Comparison of ENCODE assay signal across 8 cellular contexts in the genomic region with DNA sequence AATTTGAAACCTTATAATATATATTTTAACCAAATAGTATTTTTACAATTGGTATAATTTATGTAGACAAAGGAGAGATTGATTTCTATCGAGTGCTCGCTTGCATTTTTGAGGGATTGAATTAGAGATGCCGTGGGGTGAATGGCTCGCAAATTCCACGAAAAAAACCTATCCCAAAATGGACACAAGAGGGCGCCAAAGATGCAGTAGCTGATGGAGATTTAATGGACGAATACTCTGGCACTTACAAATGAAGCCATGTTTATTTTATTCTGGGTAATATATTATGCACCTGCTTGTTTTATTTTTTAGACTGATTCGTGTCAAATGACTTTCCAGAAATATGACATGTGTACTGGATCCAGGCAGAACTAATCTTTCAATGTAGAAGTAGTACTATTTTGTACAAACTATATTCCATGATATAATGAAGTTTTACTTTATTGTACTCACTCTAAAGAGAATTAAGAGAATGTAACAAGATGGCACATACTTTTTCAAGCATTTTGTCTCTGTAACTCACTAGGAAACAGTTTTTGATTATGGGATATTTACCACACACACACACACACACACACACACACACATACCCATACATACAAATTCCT.
DNase-seq lines count a peak whose midpoint lies in the region; ATAC-seq and TF ChIP-seq lines count a peak whose summit lies in the region.

No MANE protein-coding gene starts in this region.

- peak; percentile 44 for DNase-seq in NCI-H1436 (lab: John Stamatoyannopoulos, UW)
- DNase-seq in NCI-H1436 treated with DMSO at 0.1 percent for 48 hours (lab: John Stamatoyannopoulos, UW): no peak
- peak; percentile 68 for DNase-seq in NCI-H460 (ENCODE audit: extremely low read depth, low read depth)
- DNase-seq in activated CD8-positive, alpha-beta T cell treated with anti-CD3 and anti-CD28 coated beads, Interleukin-2, amount 10 ng/mL, durations not matched to agents 7 days and 5 days: peak; percentile 72
- peak; percentile 37 to 69 for DNase-seq in erythroblast (lab: John Stamatoyannopoulos, UW)
- DNase-seq in osteocyte (ENCODE audit: extremely low spot score, unreplicated experiment): no peak

- TF ChIP-seq CTCF in osteocyte (IDR thresholded peaks at IDR 0.05): peak; percentile 90

- no peak overlapping the region for H3K4me3 Mint-ChIP-seq in activated CD8-positive, alpha-beta T cell treated with anti-CD3 and anti-CD28 coated beads, Interleukin-2, amount 10 ng/mL, durations not matched to agents 7 days and 5 days
- H3K4me3 Mint-ChIP-seq in osteocyte (ENCODE audit: unreplicated experiment): no peak overlapping the region

- H3K36me3 Mint-ChIP-seq in activated CD8-positive, alpha-beta T cell treated with anti-CD3 and anti-CD28 coated beads, Interleukin-2, amount 10 ng/mL, durations not matched to agents 7 days and 5 days (ENCODE audit: low read depth): no peaks in the 10 kb centered on the region
- no peaks in the 10 kb centered on the region for H3K36me3 Mint-ChIP-seq in osteocyte (ENCODE audit: unreplicated experiment)

- H3K27ac Mint-ChIP-seq in activated CD8-positive, alpha-beta T cell treated with anti-CD3 and anti-CD28 coated beads, Interleukin-2, amount 10 ng/mL, durations not matched to agents 7 days and 5 days: no peak overlapping the region
- H3K27ac Mint-ChIP-seq in osteocyte (ENCODE audit: unreplicated experiment): no peak overlapping the region

- no peaks in the 10 kb centered on the region for H3K9me3 Mint-ChIP-seq in activated CD8-positive, alpha-beta T cell treated with anti-CD3 and anti-CD28 coated beads, Interleukin-2, amount 10 ng/mL, durations not matched to agents 7 days and 5 days (ENCODE audit: insufficient read depth)
- no peaks in the 10 kb centered on the region for H3K9me3 Mint-ChIP-seq in osteocyte (ENCODE audit: unreplicated experiment)

- CTCF ChIA-PET in activated CD8-positive, alpha-beta T cell treated with anti-CD3 and anti-CD28 coated beads, Interleukin-2, amount 10 ng/mL, durations not matched to agents 7 days and 5 days (lab: Charles Lee): interaction anchor here (0.7 to 1.5 kb wide), 8 partner anchors 8 to 1179 kb away, joined by 3 to 5 read pairs (median 3); no protein-coding TSS in a partner anchor

- no peaks in the 10 kb centered on the region for H3K4me1 Mint-ChIP-seq in activated CD8-positive, alpha-beta T cell treated with anti-CD3 and anti-CD28 coated beads, Interleukin-2, amount 10 ng/mL, durations not matched to agents 7 days and 5 days (ENCODE audit: low read depth)
- H3K4me1 Mint-ChIP-seq in osteocyte (ENCODE audit: unreplicated experiment): no peaks in the 10 kb centered on the region

- POLR2A ChIA-PET in activated CD8-positive, alpha-beta T cell treated with anti-CD3 and anti-CD28 coated beads, Interleukin-2, amount 10 ng/mL, durations not matched to agents 7 days and 5 days (lab: Charles Lee): no interaction called here

- ATAC-seq in HG02852 (IDR thresholded peaks at IDR 0.05; ENCODE audit: unreplicated experiment) (peak; percentile 68), HG02588 (IDR thresholded peaks at IDR 0.05; ENCODE audit: unreplicated experiment) (no peak)
- ATAC-seq in activated CD8-positive, alpha-beta T cell treated with anti-CD3 and anti-CD28 coated beads, Interleukin-2, amount 10 ng/mL, durations not matched to agents 7 days and 5 days: no peak

- no peak for TF ChIP-seq POLR2A in erythroblast (IDR thresholded peaks at IDR 0.05; ENCODE audit: low read length)

- H3K27me3 Mint-ChIP-seq in activated CD8-positive, alpha-beta T cell treated with anti-CD3 and anti-CD28 coated beads, Interleukin-2, amount 10 ng/mL, durations not matched to agents 7 days and 5 days (ENCODE audit: low read depth): peaks cover 27% of the 10 kb centered on the region
- peaks cover 33% of the 10 kb centered on the region for H3K27me3 Mint-ChIP-seq in osteocyte (ENCODE audit: unreplicated experiment)

Comparison
In these comparisons a context has a peak if more than half of its experiments do, and no peak if none do; other contexts are left out.
1. DNase-seq: peak in NCI-H1436 (single experiment), NCI-H460 (single experiment), activated CD8-positive, alpha-beta T cell treated with anti-CD3 and anti-CD28 coated beads, Interleukin-2, amount 10 ng/mL, durations not matched to agents 7 days and 5 days (single experiment) and erythroblast (2 of 2); none in NCI-H1436 treated with DMSO at 0.1 percent for 48 hours (single experiment) and osteocyte (single experiment).